ENCODE assay signal across 18 cellular contexts in the genomic region with DNA sequence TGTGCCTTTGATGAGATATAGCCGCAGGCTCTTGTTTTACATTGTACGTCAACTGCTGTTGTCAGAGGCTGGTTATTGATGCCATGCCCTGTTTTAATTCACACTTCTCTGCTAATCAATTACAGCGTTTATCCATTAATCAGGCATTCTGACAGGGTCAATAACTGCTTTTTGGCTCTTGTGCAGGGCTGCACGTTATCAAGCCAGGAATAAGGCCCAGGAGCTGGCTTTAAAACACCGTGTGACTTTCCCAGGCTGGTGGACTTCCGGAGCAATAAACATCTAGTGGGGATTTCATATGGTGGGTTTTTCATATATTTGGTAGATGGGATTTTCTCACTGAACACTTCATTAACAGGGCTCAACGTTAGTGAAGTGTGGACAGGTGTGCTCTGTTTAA.
A peak's percentile ranks its signal among the peaks of the same experiment; 100 is the strongest.
DNase-seq lines count a peak whose midpoint lies in the region; FAIRE-seq and TF ChIP-seq lines count a peak whose summit lies in the region.
"Had no signal": no experiment of that assay in that cellular context is flagged by ENCODE, and none has a peak within 500 bp of the region (broad histone marks: within the 10 kb centered on the region; RNA-seq: fewer than 3 reads in every experiment).

No MANE protein-coding gene starts in this region.

- peak overlapping the region in 3 of 5 experiments; percentile 6 to 67 (median 27) for H3K4me3 Mint-ChIP-seq in brain
- H3K4me3 Mint-ChIP-seq: CD4-positive, alpha-beta memory T cell had no signal

- H3K36me3 Mint-ChIP-seq in brain: no peaks in the 10 kb centered on the region

- peaks cover 47% of the 10 kb centered on the region for H3K4me1 Mint-ChIP-seq in brain

- H3K27ac ChIP-seq in mesodermal cell (ENCODE audit: low read depth, low read length, severe bottlenecking): peak overlapping the region; percentile 88
- no peak overlapping the region for H3K27ac ChIP-seq in small intestine (ENCODE audit: low read depth in 1 of 2, low read length in 1 of 2)
- H3K27ac ChIP-seq: GM23248 had no signal

- H3K4me3 ChIP-seq in mesodermal cell (ENCODE audit: extremely low read depth, insufficient read depth, low read length, poor library complexity, severe bottlenecking) (no peak overlapping the region), small intestine (ENCODE audit: low read depth in 1 of 2, low read length in 2 of 2) (no peak overlapping the region)
- H3K4me3 ChIP-seq: GM23248 had no signal

- TF ChIP-seq CTCF in brain (conservative IDR thresholded peaks at IDR 0.05): no peak

- FAIRE-seq in small intestine (lab: Jason Lieb, UNC): no peak
- FAIRE-seq: GM18507 had no signal

- peaks cover 0 to 7% (median 0%) of the 10 kb centered on the region in 5 experiments for H3K9me3 Mint-ChIP-seq in brain
- H3K9me3 Mint-ChIP-seq: CD4-positive, alpha-beta memory T cell had no signal

- DNase-seq in NCI-H748 (lab: John Stamatoyannopoulos, UW; ENCODE audit: unreplicated experiment): peak; percentile 50
- DNase-seq in NCI-H748 treated with DMSO at 0.1 percent for 48 hours (lab: John Stamatoyannopoulos, UW): no peak
- DNase-seq in small intestine: peak; percentile 64
- no peak for DNase-seq in activated T-cell treated with anti-CD3 and anti-CD28 coated beads, Interleukin-2, amount 50 U/mL, for 48 hours
- DNase-seq in head of caudate nucleus: no peak
- no peak for DNase-seq in NCI-H345 (lab: John Stamatoyannopoulos, UW)
- DNase-seq: CD4-positive, alpha-beta memory T cell; DMS79; GM23248; NCI-H146; NCI-H2107; NCI-H2227 treated with DMSO at 0.1 percent for 48 hours; NCI-H524 treated with DMSO at 0.1 percent for 48 hours; RPMI8226; SIG-M5 had no signal

- peak overlapping the region in 4 of 5 experiments; percentile 22 to 94 (median 66) for H3K27ac Mint-ChIP-seq in brain

- H3K27me3 ChIP-seq in small intestine (ENCODE audit: control insufficient read depth in 2 of 2, insufficient read depth in 2 of 2, low read length in 2 of 2): no peaks in the 10 kb centered on the region

- H3K4me1 ChIP-seq in mesodermal cell (ENCODE audit: control insufficient read depth, insufficient read depth, low read length, poor library complexity, severe bottlenecking): peaks cover 9% of the 10 kb centered on the region
- H3K4me1 ChIP-seq in small intestine (ENCODE audit: control insufficient read depth in 2 of 2, insufficient read depth in 1 of 2, low read depth in 1 of 2, low read length in 1 of 2): peaks cover 2 to 6% of the 10 kb centered on the region in 2 donors

- H3K9me3 ChIP-seq in mesodermal cell (ENCODE audit: control insufficient read depth, low read length): no peaks in the 10 kb centered on the region
- no peaks in the 10 kb centered on the region for H3K9me3 ChIP-seq in small intestine (ENCODE audit: control insufficient read depth, low read depth)

- WGBS in mesodermal cell (ENCODE audit: insufficient coverage in 2 of 2), 2 experiments: 83 to 89% methylated on average over 4 to 5 of the region's 7 CpGs
- WGBS in small intestine, 3 donors: 19 to 63% (median 36%) methylated on average over 7 of the region's 7 CpGs

- H3K27me3 Mint-ChIP-seq in brain: peaks cover 4% of the 10 kb centered on the region
- H3K27me3 Mint-ChIP-seq: CD4-positive, alpha-beta memory T cell had no signal

- no peaks in the 10 kb centered on the region for H3K36me3 ChIP-seq in mesodermal cell (ENCODE audit: control insufficient read depth, insufficient read depth, low read length)
- no peaks in the 10 kb centered on the region for H3K36me3 ChIP-seq in small intestine (ENCODE audit: control insufficient read depth in 2 of 2, insufficient read depth in 2 of 2, low read length in 2 of 2)

- intact Hi-C loops in head of caudate nucleus (cut with DNase I): no loop called here

Comparison
In these comparisons a context has a peak if more than half of its experiments do, and no peak if none do; other contexts are left out.
1. DNase-seq: peak in NCI-H748 (single experiment) and small intestine (single experiment); none in NCI-H748 treated with DMSO at 0.1 percent for 48 hours (single experiment), activated T-cell treated with anti-CD3 and anti-CD28 coated beads, Interleukin-2, amount 50 U/mL, for 48 hours (0 of 2), head of caudate nucleus (0 of 42) and NCI-H345 (single experiment).